ENCODE assay signal across 1 cellular context in genomic region chr9:127898433-127899199, GRCh38.
TF ChIP-seq lines count a peak whose summit lies in the region.

No MANE protein-coding gene starts in this region.

TF ChIP-seq in HEK293, 187 proteins besides CTCF, POLR2A, EP300 and RAD21 (continued from another document):
- TF ChIP-seq ZSCAN4 (tag by site-specific recombination; IDR thresholded peaks at IDR 0.05) (no peak), ZNF391 (tag by site-specific recombination; IDR thresholded peaks at IDR 0.05; ENCODE audit: borderline replicate concordance, low read depth) (no peak), EGR2 (tag by site-specific recombination; IDR thresholded peaks at IDR 0.05; ENCODE audit: low read depth) (peak; percentile 63), GFI1B (tag by site-specific recombination; IDR thresholded peaks at IDR 0.05) (no peak)
